23 cellular contexts compared by ENCODE assay signal in the genomic region with DNA sequence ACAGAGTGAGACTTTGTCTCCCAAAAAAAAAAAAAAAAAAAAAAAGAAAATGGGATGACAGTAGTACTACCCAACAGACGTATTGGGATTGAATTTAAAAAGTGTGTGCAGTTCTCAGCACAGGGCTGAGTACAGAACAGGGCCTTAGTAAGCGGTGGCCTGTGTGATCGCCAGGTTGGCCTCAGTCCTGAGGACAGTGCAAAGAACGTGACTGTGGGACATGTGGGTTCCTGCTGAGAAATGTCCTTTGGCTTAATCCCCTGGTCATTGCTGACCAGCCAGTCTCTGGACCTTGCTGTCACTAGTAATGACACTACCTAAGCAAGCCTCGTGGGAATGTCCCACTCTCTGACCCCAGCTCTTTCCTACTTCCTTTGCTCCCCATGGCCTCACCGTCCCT. TPM values are rescaled to one million over a fixed set of nuclear protein-coding genes. Genes with fewer than 3 reads are reported as not detected.
DNase-seq lines count a peak whose midpoint lies in the region; ATAC-seq, FAIRE-seq and TF ChIP-seq lines count a peak whose summit lies in the region.
"Had no signal": no experiment of that assay in that cellular context is flagged by ENCODE, and none has a peak within 500 bp of the region (broad histone marks: within the 10 kb centered on the region; RNA-seq: fewer than 3 reads in every experiment).

No MANE protein-coding gene starts in this region.

- intact Hi-C loops in activated T-helper 1 cell treated with anti-CD3 and anti-CD28 coated beads, Interleukin-12 subunit alpha, Interleukin-12 subunit beta, Interleukin-2, Interleukin-4 antibody, amounts not matched to agents 30 ng/mL and 10 ng/mL and 1 ng/mL, durations not matched to agents 14 hours and 24 hours and 36 hours (cut with micrococcal nuclease) = loop anchor here (10.0 kb wide), 1 partner anchor 61 kb away; no protein-coding TSS in a partner anchor
- intact Hi-C loops in psoas muscle (cut with DNase I) = loop anchor here in 1 of 2 donors (10.0 kb wide), 1 partner anchor 291 kb away; a partner anchor contains a TSS

- no peak overlapping the region for H3K27ac ChIP-seq in psoas muscle

- peaks cover 18% of the 10 kb centered on the region for H3K36me3 Mint-ChIP-seq in activated T-helper 1 cell treated with anti-CD3 and anti-CD28 coated beads, Interleukin-12 subunit alpha, Interleukin-12 subunit beta, Interleukin-2, Interleukin-4 antibody, amounts not matched to agents 30 ng/mL and 10 ng/mL and 1 ng/mL, durations not matched to agents 14 hours and 24 hours and 36 hours (ENCODE audit: low read depth)
- H3K36me3 Mint-ChIP-seq in endothelial cell (ENCODE audit: low read depth, unreplicated experiment) = peaks cover 42% of the 10 kb centered on the region

- H3K4me1 ChIP-seq in psoas muscle = peaks cover 9% of the 10 kb centered on the region
- H3K4me1 ChIP-seq: BE2C had no signal

- H3K36me3 ChIP-seq in psoas muscle (ENCODE audit: insufficient read depth in 1 of 2, low read depth in 1 of 2) = peaks cover 0 to 68% of the 10 kb centered on the region in 2 donors

- no peak overlapping the region for H3K4me3 Mint-ChIP-seq in activated T-helper 1 cell treated with anti-CD3 and anti-CD28 coated beads, Interleukin-12 subunit alpha, Interleukin-12 subunit beta, Interleukin-2, Interleukin-4 antibody, amounts not matched to agents 30 ng/mL and 10 ng/mL and 1 ng/mL, durations not matched to agents 14 hours and 24 hours and 36 hours
- H3K4me3 Mint-ChIP-seq in endothelial cell (ENCODE audit: unreplicated experiment) = peak overlapping the region; percentile 79
- H3K4me3 Mint-ChIP-seq: CD4-positive, CD25-positive, alpha-beta regulatory T cell; GM23338; HFFc6 had no signal

- in situ Hi-C loops in G401 (cut with HindIII; ENCODE audit: low sequenced_read_pairs) = no loop called here

- no peak overlapping the region for H3K4me3 ChIP-seq in psoas muscle
- H3K4me3 ChIP-seq: GM23338 had no signal

- H3K27me3 ChIP-seq in psoas muscle (ENCODE audit: insufficient read depth in 3 of 3, low read length in 2 of 3) = no peaks in the 10 kb centered on the region
- H3K27me3 ChIP-seq: BE2C had no signal

- no peak for FAIRE-seq in RCC 7860 (lab: Jason Lieb, UNC)
- FAIRE-seq: A204.1, GM12892, GM18507, H54, HTR-8/SVneo had no signal

- no peaks in the 10 kb centered on the region for H3K9me3 Mint-ChIP-seq in activated T-helper 1 cell treated with anti-CD3 and anti-CD28 coated beads, Interleukin-12 subunit alpha, Interleukin-12 subunit beta, Interleukin-2, Interleukin-4 antibody, amounts not matched to agents 30 ng/mL and 10 ng/mL and 1 ng/mL, durations not matched to agents 14 hours and 24 hours and 36 hours
- no peaks in the 10 kb centered on the region for H3K9me3 Mint-ChIP-seq in endothelial cell (ENCODE audit: unreplicated experiment)
- H3K9me3 Mint-ChIP-seq: CD4-positive, CD25-positive, alpha-beta regulatory T cell; CD8-positive, alpha-beta memory T cell; GM23338; HFFc6 had no signal

- no peaks in the 10 kb centered on the region for H3K27me3 Mint-ChIP-seq in activated T-helper 1 cell treated with anti-CD3 and anti-CD28 coated beads, Interleukin-12 subunit alpha, Interleukin-12 subunit beta, Interleukin-2, Interleukin-4 antibody, amounts not matched to agents 30 ng/mL and 10 ng/mL and 1 ng/mL, durations not matched to agents 14 hours and 24 hours and 36 hours (ENCODE audit: insufficient read depth)
- H3K27me3 Mint-ChIP-seq in endothelial cell (ENCODE audit: unreplicated experiment) = peaks cover 4% of the 10 kb centered on the region
- H3K27me3 Mint-ChIP-seq: CD4-positive, CD25-positive, alpha-beta regulatory T cell had no signal

- DNase-seq in G401 (ENCODE audit: low spot score) (peak; percentile 14), endothelial cell (ENCODE audit: low spot score) (no peak), psoas muscle (no peak), NCI-H1436 (lab: John Stamatoyannopoulos, UW) (no peak), NCI-H2107 (lab: John Stamatoyannopoulos, UW) (no peak), RCC 7860 (ENCODE audit: low spot score) (no peak)
- DNase-seq in activated T-helper 1 cell treated with anti-CD3 and anti-CD28 coated beads, Interleukin-12 subunit alpha, Interleukin-12 subunit beta, Interleukin-2, Interleukin-4 antibody, amounts not matched to agents 30 ng/mL and 10 ng/mL and 1 ng/mL, durations not matched to agents 14 hours and 24 hours and 36 hours (ENCODE audit: low spot score) = no peak
- DNase-seq: ACHN; BE2C; CD4-positive, CD25-positive, alpha-beta regulatory T cell; COR-L47; DMS 273 treated with DMSO at 0.1 percent for 48 hours; GDM1; HFFc6; IMR-90 had no signal

- peak overlapping the region; percentile 9 for H3K27ac Mint-ChIP-seq in activated T-helper 1 cell treated with anti-CD3 and anti-CD28 coated beads, Interleukin-12 subunit alpha, Interleukin-12 subunit beta, Interleukin-2, Interleukin-4 antibody, amounts not matched to agents 30 ng/mL and 10 ng/mL and 1 ng/mL, durations not matched to agents 14 hours and 24 hours and 36 hours
- H3K27ac Mint-ChIP-seq in endothelial cell (ENCODE audit: unreplicated experiment) = no peak overlapping the region
- H3K27ac Mint-ChIP-seq: GM23338, HFFc6 had no signal

- peak; percentile 64 to 81 (median 74) for ATAC-seq in psoas muscle
- ATAC-seq: GM23338, HCT116 had no signal

- no peak for TF ChIP-seq CTCF in endothelial cell (IDR thresholded peaks at IDR 0.05; ENCODE audit: unreplicated experiment)
- TF ChIP-seq CTCF in psoas muscle (IDR thresholded peaks at IDR 0.05) = no peak

- H3K4me1 Mint-ChIP-seq in activated T-helper 1 cell treated with anti-CD3 and anti-CD28 coated beads, Interleukin-12 subunit alpha, Interleukin-12 subunit beta, Interleukin-2, Interleukin-4 antibody, amounts not matched to agents 30 ng/mL and 10 ng/mL and 1 ng/mL, durations not matched to agents 14 hours and 24 hours and 36 hours (ENCODE audit: low read depth) = peaks cover 6% of the 10 kb centered on the region
- H3K4me1 Mint-ChIP-seq in endothelial cell (ENCODE audit: unreplicated experiment) = no peaks in the 10 kb centered on the region
- H3K4me1 Mint-ChIP-seq: GM23338 had no signal

- 52 to 65% (median 55%) methylated on average over 6 of the region's 6 CpGs for WGBS in psoas muscle, 3 donors

- no peaks in the 10 kb centered on the region for H3K9me3 ChIP-seq in psoas muscle
- H3K9me3 ChIP-seq: BE2C had no signal

RNA-seq across cellular contexts. Expression of a gene that starts 13.3 kb away (rescaled TPM):
- 96.1 and 101 TPM in 2 replicates for total RNA-seq in G401 (2014; rRNA removed; shearing (Covaris generic))
- 87.8 and 89.0 TPM in 2 replicates for total RNA-seq in activated T-helper 1 cell treated with anti-CD3 and anti-CD28 coated beads, Interleukin-12 subunit alpha, Interleukin-12 subunit beta, Interleukin-2, Interleukin-4 antibody, amounts not matched to agents 30 ng/mL and 10 ng/mL and 1 ng/mL, durations not matched to agents 14 hours and 24 hours and 36 hours
- total RNA-seq in endothelial cell (ENCODE audit: unreplicated experiment) (71.7 TPM), psoas muscle (10 to 100 TPM; 34.6 to 45.8 (median 42.2) TPM)
- 10 to 100 TPM; 42.7 to 70.8 (median 50.4) TPM for polyA plus RNA-seq in psoas muscle

RNA-seq across cellular contexts. Expression of a gene that starts 17.7 kb away (rescaled TPM):
- total RNA-seq in G401 (2014; rRNA removed; shearing (Covaris generic)) = 0.31 and 0.92 TPM in 2 replicates
- 1.8 and 2.0 TPM in 2 replicates for total RNA-seq in activated T-helper 1 cell treated with anti-CD3 and anti-CD28 coated beads, Interleukin-12 subunit alpha, Interleukin-12 subunit beta, Interleukin-2, Interleukin-4 antibody, amounts not matched to agents 30 ng/mL and 10 ng/mL and 1 ng/mL, durations not matched to agents 14 hours and 24 hours and 36 hours
- total RNA-seq in endothelial cell (ENCODE audit: unreplicated experiment) (4.2 TPM), psoas muscle (1 to 10 TPM in 1 of 4 donors, under 1 TPM in 3; 0.34 to 2.0 (median 0.63) TPM)
- polyA plus RNA-seq in psoas muscle = under 1 TPM; 0.10 to 0.61 (median 0.21) TPM
- polyA plus RNA-seq: CD4-positive, CD25-positive, alpha-beta regulatory T cell; CD8-positive, alpha-beta memory T cell had no signal
